Comparison of ENCODE assay signal across 23 cellular contexts in genomic region chr7:108051449-108051848, GRCh38.
"Had no signal": no experiment of that assay in that cellular context is flagged by ENCODE, and none has a peak within 500 bp of the region (broad histone marks: within the 10 kb centered on the region; RNA-seq: fewer than 3 reads in every experiment).

No MANE protein-coding gene starts in this region.

- H3K27ac Mint-ChIP-seq: dendritic cell treated with granulocyte-macrophage colony-stimulating factor and Interleukin-4, amounts not matched to agents 40 ng/mL and 50 ng/mL, for 4 days; effector memory CD8-positive, alpha-beta T cell; immature natural killer cell; naive B cell; nephron; progenitor cell of endocrine pancreas; stimulated activated memory B cell treated with anti-CD40 and anti-IgM and Interleukin-4, amounts not matched to agents 10 μg/mL and 1 μg/mL and 100 μg/mL, for 72 hours; stimulated activated naive CD8-positive, alpha-beta T cell treated with anti-CD3 and anti-CD28 coated beads, Interleukin-15, Interleukin-2, amounts not matched to agents 100 ng/mL and 50 ng/mL, for 24 hours had no signal

- H3K36me3 ChIP-seq: gastrocnemius medialis, heart right ventricle, left ventricle myocardium inferior, pancreas, thoracic aorta, transverse colon had no signal

- H3K9me3 Mint-ChIP-seq: dendritic cell treated with granulocyte-macrophage colony-stimulating factor and Interleukin-4, amounts not matched to agents 40 ng/mL and 50 ng/mL, for 4 days; effector memory CD8-positive, alpha-beta T cell; immature natural killer cell; naive B cell; nephron; stimulated activated memory B cell treated with anti-CD40 and anti-IgM and Interleukin-4, amounts not matched to agents 10 μg/mL and 1 μg/mL and 100 μg/mL, for 72 hours; stimulated activated naive CD8-positive, alpha-beta T cell treated with anti-CD3 and anti-CD28 coated beads, Interleukin-15, Interleukin-2, amounts not matched to agents 100 ng/mL and 50 ng/mL, for 24 hours had no signal

- H3K4me1 ChIP-seq: gastrocnemius medialis, pancreas had no signal

- H3K4me3 Mint-ChIP-seq: dendritic cell treated with granulocyte-macrophage colony-stimulating factor and Interleukin-4, amounts not matched to agents 40 ng/mL and 50 ng/mL, for 4 days; effector memory CD8-positive, alpha-beta T cell; immature natural killer cell; naive B cell; nephron; stimulated activated memory B cell treated with anti-CD40 and anti-IgM and Interleukin-4, amounts not matched to agents 10 μg/mL and 1 μg/mL and 100 μg/mL, for 72 hours; stimulated activated naive CD8-positive, alpha-beta T cell treated with anti-CD3 and anti-CD28 coated beads, Interleukin-15, Interleukin-2, amounts not matched to agents 100 ng/mL and 50 ng/mL, for 24 hours had no signal

- FAIRE-seq: kidney, pancreas had no signal

- H3K4me3 ChIP-seq: gastrocnemius medialis, heart right ventricle, left ventricle myocardium inferior, lung, pancreas, thoracic aorta, transverse colon had no signal

- H3K27ac ChIP-seq: gastrocnemius medialis, heart right ventricle, left ventricle myocardium inferior, pancreas, thoracic aorta, transverse colon had no signal

- ATAC-seq: effector memory CD8-positive, alpha-beta T cell; gastrocnemius medialis; heart right ventricle; left cardiac atrium; pancreas; right cardiac atrium; stimulated activated memory B cell treated with anti-CD40 and anti-IgM and Interleukin-4, amounts not matched to agents 10 μg/mL and 1 μg/mL and 100 μg/mL, for 72 hours had no signal

- H3K27me3 Mint-ChIP-seq: dendritic cell treated with granulocyte-macrophage colony-stimulating factor and Interleukin-4, amounts not matched to agents 40 ng/mL and 50 ng/mL, for 4 days; progenitor cell of endocrine pancreas had no signal

- H3K27me3 ChIP-seq: gastrocnemius medialis, heart right ventricle, pancreas, transverse colon had no signal

- H3K36me3 Mint-ChIP-seq: immature natural killer cell; naive B cell; stimulated activated memory B cell treated with anti-CD40 and anti-IgM and Interleukin-4, amounts not matched to agents 10 μg/mL and 1 μg/mL and 100 μg/mL, for 72 hours had no signal

- DNase-seq: central memory CD4-positive, alpha-beta T cell; effector memory CD8-positive, alpha-beta T cell; gastrocnemius medialis; heart right ventricle; immature natural killer cell; kidney; left cardiac atrium; left ventricle myocardium inferior; mesenchymal stem cell; naive B cell; occipital lobe; pancreas; right cardiac atrium; stimulated activated CD4-positive, alpha-beta T cell treated with anti-CD3 and anti-CD28 coated beads, Interleukin-4, amount 100 ng/mL, for 1 hour; substantia nigra; transverse colon had no signal

- H3K9me3 ChIP-seq: gastrocnemius medialis, heart right ventricle, left ventricle myocardium inferior, pancreas, thoracic aorta, transverse colon had no signal
